Comparison of ENCODE assay signal across 19 cellular contexts in the genomic region with DNA sequence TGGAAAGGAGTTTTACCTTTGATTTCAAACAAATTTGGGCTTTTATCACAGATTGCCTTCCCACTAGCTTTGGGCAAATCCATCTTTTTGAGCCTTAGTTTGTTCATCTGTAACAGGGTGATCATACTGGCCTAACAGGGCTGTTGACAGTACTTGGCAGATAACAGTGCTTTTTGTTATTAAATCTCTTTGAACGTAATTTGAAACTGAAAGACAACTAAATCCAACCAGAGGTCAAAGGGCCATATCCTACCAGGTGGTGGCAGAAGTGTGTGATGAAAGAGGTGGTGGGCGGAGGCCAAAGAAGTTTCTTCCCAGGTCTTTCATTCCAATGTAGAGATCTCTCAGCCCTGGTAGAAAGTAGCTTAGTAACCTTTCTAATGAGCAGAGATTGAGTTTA. TPM values are rescaled to one million over a fixed set of nuclear protein-coding genes. Genes with fewer than 3 reads are reported as not detected.
DNase-seq lines count a peak whose midpoint lies in the region; ATAC-seq, FAIRE-seq and TF ChIP-seq lines count a peak whose summit lies in the region.
"Had no signal": no experiment of that assay in that cellular context is flagged by ENCODE, and none has a peak within 500 bp of the region (broad histone marks: within the 10 kb centered on the region; RNA-seq: fewer than 3 reads in every experiment).

No MANE protein-coding gene starts in this region.

- H2BK5ac ChIP-seq in H1 (ENCODE audit: low read depth, low read length): no peak overlapping the region

- peak in 1 of 3 experiments; percentile 8; a peak in 2 of 4 replicates for TF ChIP-seq CTCF in H1 (IDR thresholded peaks at IDR 0.05; ENCODE audit: control extremely low read depth in 1 of 3, insufficient read depth in 1 of 3, low read depth in 1 of 3, low read length in 3 of 3)
- TF ChIP-seq CTCF in Peyer's patch (IDR thresholded peaks at IDR 0.05): no peak

- peaks cover 0 to 5% of the 10 kb centered on the region in 2 experiments; a peak in 2 of 4 replicates for H3K79me2 ChIP-seq in H1 (ENCODE audit: control insufficient read depth in 1 of 2, insufficient read depth in 2 of 2, low read length in 2 of 2)

- H3K36me3 ChIP-seq in NT2/D1 (ENCODE audit: insufficient read depth, insufficient read length, low read length) (peaks cover 85% of the 10 kb centered on the region), H1 (ENCODE audit: control insufficient read depth in 2 of 4, insufficient read depth in 4 of 4, low read length in 3 of 4) (peaks cover 0 to 43% (median 20%) of the 10 kb centered on the region in 4 experiments; a peak in 7 of 8 replicates), Peyer's patch (peaks cover 0 to 87% (median 0%) of the 10 kb centered on the region in 3 donors)

- no peak overlapping the region for H3K18ac ChIP-seq in H1 (ENCODE audit: extremely low read depth, low read length)

- DNase-seq in NCI-H146 treated with DMSO at 0.1 percent for 48 hours (lab: John Stamatoyannopoulos, UW; ENCODE audit: unreplicated experiment) (peak; percentile 2), NCI-H146 (lab: John Stamatoyannopoulos, UW) (no peak), NT2/D1 (ENCODE audit: low read depth, low spot score) (peak; percentile 51), H1 (ENCODE audit: low read depth in 1 of 2, low spot score in 2 of 2) (no peak), posterior vena cava (ENCODE audit: low spot score) (peak; percentile 19), D341Med (ENCODE audit: low spot score) (no peak), Peyer's patch (no peak)
- DNase-seq: activated CD4-positive, alpha-beta T cell treated with anti-CD3 and anti-CD28 coated beads, Interleukin-2, amount 50 U/mL, for 48 hours; activated effector memory CD4-positive, alpha-beta T cell treated with anti-CD3 and anti-CD28 coated beads, Interleukin-2, amount 50 U/mL, for 16 hours; dermis blood vessel endothelial cell; esophagus squamous epithelium; hypothalamus; MG63; SIG-M5; T1000 had no signal

- H2AFZ ChIP-seq in H1 (ENCODE audit: low read length): no peak overlapping the region

- H4K5ac ChIP-seq in H1 (ENCODE audit: insufficient read length, low read depth, low read length): no peak overlapping the region

- no peak overlapping the region for H3K14ac ChIP-seq in H1 (ENCODE audit: insufficient read length)

- H3K23me2 ChIP-seq in H1 (ENCODE audit: low read depth, low read length): no peaks in the 10 kb centered on the region

- no peak overlapping the region for H2BK120ac ChIP-seq in H1 (replicated peaks; ENCODE audit: low read depth, low read length)

- no peak overlapping the region for H2BK15ac ChIP-seq in H1 (ENCODE audit: low read length)

- TF ChIP-seq POLR2A in H1 (IDR thresholded peaks at IDR 0.05; ENCODE audit: control extremely low read depth in 1 of 2, low read depth in 2 of 2, low read length in 2 of 2) (no peak), Peyer's patch (IDR thresholded peaks at IDR 0.05) (no peak)

- H3K4me3 ChIP-seq in NT2/D1 (ENCODE audit: insufficient read length, low read depth) (no peak overlapping the region), H1 (ENCODE audit: extremely low read depth in 1 of 4, insufficient read depth in 2 of 4, low read depth in 3 of 4, low read length in 4 of 4) (peak overlapping the region in 2 of 4 experiments; percentile 1 to 11; a peak in 1 of 8 replicates), Peyer's patch (no peak overlapping the region)
- H3K4me3 ChIP-seq: esophagus squamous epithelium, MG63 had no signal

- H4K91ac ChIP-seq in H1 (replicated peaks; ENCODE audit: insufficient read length, low read length): no peak overlapping the region

- H3K4ac ChIP-seq in H1 (replicated peaks; ENCODE audit: insufficient read length, low read depth, low read length): no peak overlapping the region

- no peak for TF ChIP-seq EP300 in H1 (IDR thresholded peaks at IDR 0.05; ENCODE audit: borderline replicate concordance in 1 of 2, low read depth in 2 of 2, low read length in 2 of 2)

- no peak overlapping the region for H3K56ac ChIP-seq in H1 (replicated peaks; ENCODE audit: insufficient read length, low read depth, low read length)

- H3K79me1 ChIP-seq in H1 (ENCODE audit: low read depth, low read length): peaks cover 8% of the 10 kb centered on the region

- peak overlapping the region; percentile 28 to 45; a peak in 3 of 4 replicates for H3K4me2 ChIP-seq in H1 (ENCODE audit: insufficient read depth in 1 of 2, low read depth in 2 of 2, low read length in 2 of 2)

- H3K27me3 ChIP-seq in NT2/D1 (ENCODE audit: insufficient read depth, insufficient read length): no peaks in the 10 kb centered on the region
- H3K27me3 ChIP-seq in H1 (replicated peaks in 1 of 4; ENCODE audit: control insufficient read depth in 3 of 4, extremely low read depth in 1 of 4, insufficient read depth in 3 of 4, low read length in 3 of 4): no peaks in the 10 kb centered on the region
- H3K27me3 ChIP-seq in Peyer's patch: no peaks in the 10 kb centered on the region
- H3K27me3 ChIP-seq: esophagus squamous epithelium, MG63 had no signal

- peaks cover 20 to 37% of the 10 kb centered on the region in 2 experiments for H4K20me1 ChIP-seq in H1 (replicated peaks in 1 of 2; ENCODE audit: control insufficient read depth in 1 of 2, insufficient read depth in 2 of 2, low read length in 2 of 2)

- no peak overlapping the region for H4K8ac ChIP-seq in H1 (ENCODE audit: extremely low read depth, insufficient read depth, low read length)

- POLR2A ChIA-PET in H1 (lab: Charles Lee; ENCODE audit: partially characterized antibody): interaction anchor here (0.7 to 4.1 kb wide), 9 partner anchors 9 to 99 kb away, joined by 3 to 21 read pairs (median 3); a partner anchor contains a TSS

- ATAC-seq in GM21786 (IDR thresholded peaks at IDR 0.05; ENCODE audit: unreplicated experiment): no peak

- no peak overlapping the region for H3K9ac ChIP-seq in NT2/D1 (ENCODE audit: insufficient read length, low read depth)
- H3K9ac ChIP-seq in H1 (replicated peaks in 1 of 4; ENCODE audit: extremely low read depth in 1 of 4, low read depth in 3 of 4, low read length in 3 of 4): no peak overlapping the region

- CTCF ChIA-PET in H1 (lab: Charles Lee; ENCODE audit: partially characterized antibody): interaction anchor here (0.7 to 3.3 kb wide), 15 partner anchors 9 to 290 kb away, joined by 3 to 16 read pairs (median 3); no protein-coding TSS in a partner anchor

- H3K27ac ChIP-seq in H1 (ENCODE audit: low read depth, low read length): no peak overlapping the region
- H3K27ac ChIP-seq in Peyer's patch: peak overlapping the region in 1 of 4 donors; percentile 7
- H3K27ac ChIP-seq: esophagus squamous epithelium had no signal

- TF ChIP-seq RAD21 in H1 (IDR thresholded peaks at IDR 0.05 in 1 of 2, conservative IDR thresholded peaks at IDR 0.05 in 1 of 2; ENCODE audit: low read depth in 2 of 2, low read length in 2 of 2): 0 out of 4 replicates have a peak, but pooled peaks of 1 of the 2 experiments have one; percentile 13

- H3K4me1 ChIP-seq in NT2/D1 (ENCODE audit: insufficient read depth, insufficient read length) (peaks cover 5% of the 10 kb centered on the region), H1 (replicated peaks in 1 of 4; ENCODE audit: control insufficient read depth in 3 of 4, insufficient read depth in 4 of 4, low read length in 3 of 4) (peaks cover 2 to 8% (median 6%) of the 10 kb centered on the region in 4 experiments; a peak in 6 of 7 replicates), Peyer's patch (peaks cover 0 to 13% (median 0%) of the 10 kb centered on the region in 4 donors)

- peak; percentile 92 for FAIRE-seq in H1 (lab: Jason Lieb, UNC)
- FAIRE-seq: A204.1, astrocyte, GM12892 had no signal

- H2BK20ac ChIP-seq in H1 (ENCODE audit: low read length): no peak overlapping the region

- 37% methylated on average over 2 of the region's 2 CpGs; no CpG with 5 or more reads in 1 of the 2 experiments for WGBS in H1 (ENCODE audit: extremely low coverage in 1 of 2, insufficient coverage in 1 of 2, insufficient read length in 1 of 2, insufficient replicate concordance in 2 of 2, low coverage in 1 of 2, low lambda C conversion rate in 2 of 2, missing lambda C conversion rate in 1 of 2), 2 experiments

- no peak overlapping the region for H2AK5ac ChIP-seq in H1 (ENCODE audit: low read depth, low read length)

- no peak overlapping the region for H2BK12ac ChIP-seq in H1 (ENCODE audit: low read depth, low read length)

- H3K9me3 ChIP-seq in NT2/D1 (ENCODE audit: insufficient read depth, low read length) (no peaks in the 10 kb centered on the region), H1 (ENCODE audit: insufficient read depth in 2 of 2, low read depth in 1 of 2, low read length in 1 of 2) (no peaks in the 10 kb centered on the region), Peyer's patch (no peaks in the 10 kb centered on the region)
- H3K9me3 ChIP-seq: esophagus squamous epithelium, MG63 had no signal

- no peak overlapping the region for H3K23ac ChIP-seq in H1 (ENCODE audit: insufficient read length)

- intact Hi-C loops in posterior vena cava (cut with DNase I): no loop called here

RNA-seq across cellular contexts. Expression of a gene that starts 35.2 kb away (rescaled TPM):
- 12.1 and 12.3 TPM in 2 replicates for total RNA-seq in H1 (2021; fragmentation: NEBNext Ultra II Directional; extraction: Animal tissue kit (Norgen Biotek cat#: 25700))
- 5.7 and 6.5 TPM in 2 replicates for polyA plus RNA-seq in H1 (2011; rRNA removed)
- polyA plus RNA-seq in H1 (2011; cell fraction: cytosol; rRNA removed): 5.1 TPM
- polyA plus RNA-seq in H1 (2011; cell fraction: nucleus; rRNA removed): 8.2 TPM
- 7.6 to 10.1 TPM (median 8.7 TPM) in 4 replicates for polyA plus RNA-seq in H1 (2012, experiment 1 of 2)
- 5.6 TPM for polyA plus RNA-seq in H1 (2012, experiment 2 of 2)
- polyA plus RNA-seq in H1 (2013, experiment 1 of 2): 6.1 TPM
- 6.0 TPM for polyA plus RNA-seq in H1 (2013, experiment 2 of 2)
- polyA minus RNA-seq in H1 (2011; rRNA and poly(A)+ RNA removed): 3.7 and 5.2 TPM in 2 replicates
- 4.4 TPM for polyA minus RNA-seq in H1 (2011; cell fraction: cytosol; rRNA and poly(A)+ RNA removed)
- polyA minus RNA-seq in H1 (2011; cell fraction: nucleus; rRNA and poly(A)+ RNA removed): 5.3 TPM
- 10 to 100 TPM; 16.8 to 19.7 TPM for total RNA-seq in posterior vena cava
- 10 to 100 TPM; 23.1 to 31.4 (median 27.8) TPM for total RNA-seq in Peyer's patch

RNA-seq across cellular contexts. Expression of a gene that starts 59.9 kb away (rescaled TPM):
- total RNA-seq in H1 (2021; fragmentation: NEBNext Ultra II Directional; extraction: Animal tissue kit (Norgen Biotek cat#: 25700)): 39.9 and 43.0 TPM in 2 replicates
- 10.5 and 13.5 TPM in 2 replicates for polyA plus RNA-seq in H1 (2011; rRNA removed)
- 20.7 TPM for polyA plus RNA-seq in H1 (2011; cell fraction: cytosol; rRNA removed)
- 6.1 TPM for polyA plus RNA-seq in H1 (2011; cell fraction: nucleus; rRNA removed)
- polyA plus RNA-seq in H1 (2012, experiment 1 of 2): 34.0 to 43.0 TPM (median 35.5 TPM) in 4 replicates
- polyA plus RNA-seq in H1 (2012, experiment 2 of 2): 12.5 TPM
- polyA plus RNA-seq in H1 (2013, experiment 1 of 2): 18.9 TPM
- 19.9 TPM for polyA plus RNA-seq in H1 (2013, experiment 2 of 2)
- polyA minus RNA-seq in H1 (2011; rRNA and poly(A)+ RNA removed): 12.4 TPM in 2 replicates
- 7.8 TPM for polyA minus RNA-seq in H1 (2011; cell fraction: cytosol; rRNA and poly(A)+ RNA removed)
- polyA minus RNA-seq in H1 (2011; cell fraction: nucleus; rRNA and poly(A)+ RNA removed): 11.3 TPM
- total RNA-seq in posterior vena cava (10 to 100 TPM; 22.2 to 22.6 TPM), Peyer's patch (10 to 100 TPM; 13.2 to 35.4 (median 17.8) TPM)

Comparison
In these comparisons a context has a peak if more than half of its experiments do, and no peak if none do; other contexts are left out.
1. DNase-seq: peak in NCI-H146 treated with DMSO at 0.1 percent for 48 hours (single experiment), NT2/D1 (single experiment) and posterior vena cava (single experiment); none in NCI-H146 (single experiment), H1 (0 of 2), D341Med (single experiment) and Peyer's patch (0 of 3).